12 cellular contexts compared by ENCODE assay signal in genomic region chr13:21034602-21035190, GRCh38. TPM values are rescaled to one million over a fixed set of nuclear protein-coding genes. Genes with fewer than 3 reads are reported as not detected.
DNase-seq lines count a peak whose midpoint lies in the region; ATAC-seq and TF ChIP-seq lines count a peak whose summit lies in the region.
"Had no signal": no experiment of that assay in that cellular context is flagged by ENCODE, and none has a peak within 500 bp of the region (broad histone marks: within the 10 kb centered on the region; RNA-seq: fewer than 3 reads in every experiment).

No MANE protein-coding gene starts in this region.

- POLR2A ChIA-PET in PC-3 (lab: Charles Lee; ENCODE audit: unreplicated experiment) = interaction anchor here (0.6 to 0.9 kb wide), 3 partner anchors 27 to 71 kb away, joined by 3 to 4 read pairs (median 4); no protein-coding TSS in a partner anchor

- no peaks in the 10 kb centered on the region for H3K9me2 ChIP-seq in PC-3 (replicated peaks; ENCODE audit: low read length)

- WGBS in psoas muscle, 3 donors = 30 to 37% (median 36%) methylated on average over 8 of the region's 8 CpGs

- peak overlapping the region; percentile 91 for H3K9ac ChIP-seq in PC-3 (ENCODE audit: low read length)

- intact Hi-C loops in PC-3 (cut with micrococcal nuclease) = loop anchor here (1.0 to 5.0 kb wide), 3 partner anchors 20 to 103 kb away; no protein-coding TSS in a partner anchor
- intact Hi-C loops in psoas muscle (cut with DNase I) = no loop called here

- no peaks in the 10 kb centered on the region for H3K27me3 ChIP-seq in GM06990 (replicated peaks; ENCODE audit: control insufficient read depth, insufficient read depth, low read length)
- no peaks in the 10 kb centered on the region for H3K27me3 ChIP-seq in PC-3 (ENCODE audit: low read length)
- H3K27me3 ChIP-seq in psoas muscle (ENCODE audit: insufficient read depth in 3 of 3, low read length in 2 of 3) = no peaks in the 10 kb centered on the region

- peaks cover 11% of the 10 kb centered on the region for H3F3A ChIP-seq in PC-3 (ENCODE audit: low read length, unreplicated experiment)

- H3K27ac ChIP-seq in PC-3 (ENCODE audit: low read length) (peak overlapping the region; percentile 99), psoas muscle (peak overlapping the region; percentile 84)

- peaks cover 31% of the 10 kb centered on the region for H3K4me1 ChIP-seq in PC-3 (ENCODE audit: insufficient read depth, low read length)
- H3K4me1 ChIP-seq in psoas muscle = peaks cover 68% of the 10 kb centered on the region

- no peak overlapping the region for H2AFZ ChIP-seq in PC-3 (ENCODE audit: low read length)

- no TSS peak for BruUV-seq in PC-3 (replicated peaks; lab: Mats Ljungman, UMichigan)

- H3K4me2 ChIP-seq in PC-3 (ENCODE audit: low read length) = peak overlapping the region; percentile 65

- H3K79me2 ChIP-seq in PC-3 (ENCODE audit: low read length) = peaks cover 78% of the 10 kb centered on the region

- H3K4me3 ChIP-seq in GM06990 (replicated peaks; ENCODE audit: low read depth, low read length) (no peak overlapping the region), PC-3 (ENCODE audit: low read length) (0 out of 2 replicates have a peak overlapping the region, but pooled peaks have one; percentile 13), fibroblast of the aortic adventitia (ENCODE audit: low read depth, low read length) (no peak overlapping the region), psoas muscle (peak overlapping the region; percentile 43)

- TF ChIP-seq CTCF in GM06990 (IDR thresholded peaks at IDR 0.05; ENCODE audit: insufficient read depth, low read length, poor library complexity, severe bottlenecking) (peak; percentile 28), PC-3 (conservative IDR thresholded peaks at IDR 0.05; ENCODE audit: low read depth, low read length) (peak; percentile 52), fibroblast of the aortic adventitia (IDR thresholded peaks at IDR 0.05; ENCODE audit: insufficient read depth, low read length) (peak; percentile 27), psoas muscle (IDR thresholded peaks at IDR 0.05) (peak; percentile 39)

- CTCF ChIA-PET in PC-3 (lab: Charles Lee) = interaction anchor here (0.6 to 1.8 kb wide), 4 partner anchors 24 to 99 kb away, joined by 3 to 7 read pairs (median 4); no protein-coding TSS in a partner anchor

- H3K9me3 ChIP-seq in PC-3 (ENCODE audit: low read length) = no peaks in the 10 kb centered on the region
- H3K9me3 ChIP-seq in psoas muscle = no peaks in the 10 kb centered on the region

- H4K20me1 ChIP-seq in PC-3 (ENCODE audit: low read length) = no peaks in the 10 kb centered on the region

- ATAC-seq in PC-3 (peak; percentile 17), psoas muscle (peak; percentile 69 to 76 (median 74))

- H3K36me3 ChIP-seq in GM06990 (ENCODE audit: control insufficient read depth, insufficient read depth, low read length) (no peaks in the 10 kb centered on the region), PC-3 (ENCODE audit: low read depth, low read length) (no peaks in the 10 kb centered on the region), psoas muscle (ENCODE audit: insufficient read depth in 1 of 2, low read depth in 1 of 2) (peaks cover 0 to 8% of the 10 kb centered on the region in 2 donors)

- no peak for DNase-seq in GM06990 (ENCODE audit: extremely low read depth, insufficient read length)
- DNase-seq in PC-3 = peak; percentile 36
- peak; percentile 43 for DNase-seq in fibroblast of the aortic adventitia (ENCODE audit: low read depth)
- DNase-seq in psoas muscle = no peak
- no peak for DNase-seq in RPMI8226
- no peak for DNase-seq in NCI-H345 (lab: John Stamatoyannopoulos, UW)
- DNase-seq in stimulated activated CD4-positive, alpha-beta T cell treated with anti-CD3 and anti-CD28 coated beads, Interleukin-2, amount 100 ng/mL, for 24 hours = no peak
- no peak for DNase-seq in superior temporal gyrus (ENCODE audit: extremely low spot score)
- DNase-seq: activated CD4-positive, alpha-beta T cell treated with anti-CD3 and anti-CD28 coated beads, Interleukin-2, amount 10 ng/mL, durations not matched to agents 24 days and 14 days; DND-41; effector memory CD4-positive, alpha-beta T cell; NCI-H2029 had no signal

RNA-seq across cellular contexts. Expression of gene LATS2, which starts 26.7 kb away (rescaled TPM):
- total RNA-seq in PC-3 (2014; rRNA removed) = 11.0 and 11.1 TPM in 2 replicates
- 19.3 and 24.5 TPM in 2 replicates for total RNA-seq in fibroblast of the aortic adventitia (ENCODE audit: low replicate concordance)
- total RNA-seq in psoas muscle = 10 to 100 TPM; 23.7 to 27.4 (median 26.1) TPM
- 10 to 100 TPM in 2 of 3 donors, 1 to 10 TPM in 1; 6.0 to 13.9 (median 10.0) TPM for polyA plus RNA-seq in psoas muscle

Comparison
In these comparisons a context has a peak if more than half of its experiments do, and no peak if none do; other contexts are left out.
1. DNase-seq: peak in PC-3 (single experiment) and fibroblast of the aortic adventitia (single experiment); none in GM06990 (single experiment), psoas muscle (0 of 2), RPMI8226 (single experiment), NCI-H345 (single experiment), stimulated activated CD4-positive, alpha-beta T cell treated with anti-CD3 and anti-CD28 coated beads, Interleukin-2, amount 100 ng/mL, for 24 hours (0 of 2) and superior temporal gyrus (single experiment).
2. H3K4me3 ChIP-seq: peak in PC-3 (single experiment) and psoas muscle (single experiment); none in GM06990 (single experiment) and fibroblast of the aortic adventitia (single experiment).
3. Peak in every context shown above with its lines, with median percentiles within 50 percentile points of each other: CTCF ChIP-seq.